19 cellular contexts compared by ENCODE assay signal in the genomic region with DNA sequence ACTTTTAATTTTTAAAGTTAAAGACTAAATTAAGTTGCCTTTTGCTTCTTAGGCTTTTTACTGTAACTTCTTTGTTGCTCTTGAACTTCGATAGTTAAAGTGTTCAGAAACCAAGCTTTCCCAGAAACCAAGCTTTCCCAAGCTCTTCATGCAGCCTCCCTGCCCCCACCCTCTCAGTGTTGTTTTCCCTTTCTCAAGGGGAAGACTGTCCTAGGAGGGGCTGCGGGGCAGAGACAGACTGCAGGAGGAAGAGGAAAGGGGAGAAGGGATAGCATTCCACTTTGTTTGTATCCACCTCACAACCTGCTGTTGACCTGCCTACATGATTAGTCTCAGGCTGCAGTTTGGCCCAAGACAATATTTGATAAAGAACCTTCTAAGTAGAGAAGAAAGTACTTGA. TPM values are rescaled to one million over a fixed set of nuclear protein-coding genes. Genes with fewer than 3 reads are reported as not detected.
DNase-seq lines count a peak whose midpoint lies in the region; ATAC-seq and TF ChIP-seq lines count a peak whose summit lies in the region.
"Had no signal": no experiment of that assay in that cellular context is flagged by ENCODE, and none has a peak within 500 bp of the region (broad histone marks: within the 10 kb centered on the region; RNA-seq: fewer than 3 reads in every experiment).

No MANE protein-coding gene starts in this region.

- H3K27ac ChIP-seq in HUES6 (ENCODE audit: low read depth, low read length): peak overlapping the region; percentile 10; the same call in 1 of the 2 replicates
- H3K27ac ChIP-seq in PC-9: peak overlapping the region; percentile 88
- peak overlapping the region; percentile 13 for H3K27ac ChIP-seq in iPS-18a (ENCODE audit: low read length)
- H3K27ac ChIP-seq in parathyroid adenoma: peak overlapping the region; percentile 32
- no peak overlapping the region for H3K27ac ChIP-seq in sigmoid colon
- H3K27ac ChIP-seq: GM23248 had no signal

- H3K4me1 ChIP-seq in HUES6 (ENCODE audit: control insufficient read depth, insufficient read depth, low read length): peaks cover 11% of the 10 kb centered on the region
- H3K4me1 ChIP-seq in PC-9 (replicated peaks; ENCODE audit: insufficient read depth): peaks cover 79% of the 10 kb centered on the region
- peaks cover 14% of the 10 kb centered on the region for H3K4me1 ChIP-seq in iPS-18a (ENCODE audit: control insufficient read depth, low read depth, low read length)
- H3K4me1 ChIP-seq in parathyroid adenoma: peaks cover 8% of the 10 kb centered on the region
- peaks cover 0 to 13% (median 9%) of the 10 kb centered on the region in 4 donors for H3K4me1 ChIP-seq in sigmoid colon

- POLR2A ChIA-PET in PC-9 (lab: Charles Lee; ENCODE audit: unreplicated experiment): interaction anchor here (0.6 to 1.1 kb wide), 3 partner anchors 15 to 196 kb away, joined by 4 to 6 read pairs (median 6); no protein-coding TSS in a partner anchor

- TF ChIP-seq CTCF in PC-9 (conservative IDR thresholded peaks at IDR 0.05): no peak
- TF ChIP-seq CTCF in parathyroid adenoma (IDR thresholded peaks at IDR 0.05): no peak
- TF ChIP-seq CTCF in sigmoid colon (IDR thresholded peaks at IDR 0.05): no peak

- TF ChIP-seq POLR2A in sigmoid colon (IDR thresholded peaks at IDR 0.05): no peak

- 71 to 89% methylated on average over 2 of the region's 2 CpGs for WGBS in sigmoid colon, 2 donors

- H3K4me3 ChIP-seq in HUES6 (ENCODE audit: low read depth, low read length): no peak overlapping the region; the same call in 1 of the 2 replicates
- H3K4me3 ChIP-seq in PC-9: peak overlapping the region; percentile 37; the same call in 1 of the 2 replicates
- H3K4me3 ChIP-seq in iPS-18a (ENCODE audit: low read length): peak overlapping the region; percentile 6
- no peak overlapping the region for H3K4me3 ChIP-seq in parathyroid adenoma (ENCODE audit: low read depth, low read length)
- H3K4me3 ChIP-seq in sigmoid colon: no peak overlapping the region
- H3K4me3 ChIP-seq: GM23248, tibial nerve had no signal

- no peaks in the 10 kb centered on the region for H3K9me2 ChIP-seq in PC-9 (ENCODE audit: insufficient read depth)

- H2AFZ ChIP-seq in PC-9 (peak overlapping the region; percentile 62), parathyroid adenoma (no peak overlapping the region)
- H2AFZ ChIP-seq: GM23248 had no signal

- H3F3A ChIP-seq in PC-9 (ENCODE audit: insufficient read depth, low read depth): peaks cover 60% of the 10 kb centered on the region

- DNase-seq in PC-9 (peak in 1 of 2 experiments; percentile 11), mesenteric fat pad (ENCODE audit: low spot score) (no peak), sigmoid colon (no peak)
- DNase-seq: activated CD4-positive, alpha-beta T cell treated with anti-CD3 and anti-CD28 coated beads, Interleukin-2, amount 50 U/mL, for 1 hour; activated CD8-positive, alpha-beta memory T cell treated with anti-CD3 and anti-CD28 coated beads, Interleukin-2, amount 50 U/mL, for 48 hours; activated effector memory CD4-positive, alpha-beta T cell treated with Interleukin-2 at 50 U/mL for 16 hours; activated naive CD8-positive, alpha-beta T cell treated with anti-CD3 and anti-CD28 coated beads, Interleukin-2, amount 50 U/mL, for 24 hours; CD4-positive, alpha-beta memory T cell; GM23248; naive thymus-derived CD4-positive, alpha-beta T cell; NCI-H2029; OCI-M1; posterior cingulate gyrus had no signal

- H3K27me3 ChIP-seq in HUES6 (ENCODE audit: control insufficient read depth, insufficient read depth, low read length): no peaks in the 10 kb centered on the region
- no peaks in the 10 kb centered on the region for H3K27me3 ChIP-seq in PC-9 (ENCODE audit: insufficient read depth, low read depth)
- no peaks in the 10 kb centered on the region for H3K27me3 ChIP-seq in iPS-18a (ENCODE audit: control insufficient read depth, insufficient read depth, low read length)
- H3K27me3 ChIP-seq in parathyroid adenoma (ENCODE audit: control insufficient read depth, insufficient read depth, low read length): no peaks in the 10 kb centered on the region
- no peaks in the 10 kb centered on the region for H3K27me3 ChIP-seq in sigmoid colon
- H3K27me3 ChIP-seq: tibial nerve had no signal

- ATAC-seq in HG03439 (IDR thresholded peaks at IDR 0.05; ENCODE audit: unreplicated experiment) (no peak), HG02981 (IDR thresholded peaks at IDR 0.05; ENCODE audit: unreplicated experiment) (no peak)
- ATAC-seq: activated naive CD8-positive, alpha-beta T cell treated with anti-CD3 and anti-CD28 coated beads, Interleukin-2, amount 50 U/mL, for 24 hours; naive thymus-derived CD4-positive, alpha-beta T cell had no signal

- CTCF ChIA-PET in PC-9 (lab: Charles Lee): interaction anchor here (0.7 kb wide), 1 partner anchor 345 kb away, joined by 3 read pairs; no protein-coding TSS in a partner anchor

- H3K9me3 ChIP-seq in HUES6 (ENCODE audit: control insufficient read depth, insufficient read depth, low read depth, low read length) (no peaks in the 10 kb centered on the region), PC-9 (ENCODE audit: insufficient read depth, low read depth) (no peaks in the 10 kb centered on the region), iPS-18a (ENCODE audit: control insufficient read depth, low read depth, low read length) (no peaks in the 10 kb centered on the region), parathyroid adenoma (ENCODE audit: control insufficient read depth, low read length) (no peaks in the 10 kb centered on the region), sigmoid colon (no peaks in the 10 kb centered on the region)
- H3K9me3 ChIP-seq: tibial nerve had no signal

- H3K79me2 ChIP-seq in PC-9 (ENCODE audit: low read depth) (no peaks in the 10 kb centered on the region), parathyroid adenoma (no peaks in the 10 kb centered on the region)

- BruUV-seq in PC-9 (replicated peaks; lab: Mats Ljungman, UMichigan): no TSS peak

- intact Hi-C loops in PC-9 (cut with micrococcal nuclease; ENCODE audit: unreplicated experiment) (loop anchor here (1.0 kb wide), 1 partner anchor 15 kb away; no protein-coding TSS in a partner anchor), sigmoid colon (cut with DNase I) (no loop called here)

- H3K4me2 ChIP-seq in PC-9 (peak overlapping the region; percentile 76), parathyroid adenoma (ENCODE audit: low read length) (no peak overlapping the region)

- TF ChIP-seq EP300 in sigmoid colon (IDR thresholded peaks at IDR 0.05): no peak

- H3K36me3 ChIP-seq in HUES6 (ENCODE audit: control insufficient read depth, insufficient read depth, low read length): no peaks in the 10 kb centered on the region
- H3K36me3 ChIP-seq in PC-9 (ENCODE audit: low read depth): no peaks in the 10 kb centered on the region
- H3K36me3 ChIP-seq in iPS-18a (ENCODE audit: control insufficient read depth, low read depth, low read length): no peaks in the 10 kb centered on the region
- no peaks in the 10 kb centered on the region for H3K36me3 ChIP-seq in parathyroid adenoma (ENCODE audit: control insufficient read depth, insufficient read depth, low read length)
- H3K36me3 ChIP-seq in sigmoid colon: no peaks in the 10 kb centered on the region
- H3K36me3 ChIP-seq: tibial nerve had no signal

- H3K9ac ChIP-seq in HUES6 (ENCODE audit: low read length) (no peak overlapping the region), iPS-18a (ENCODE audit: low read length) (no peak overlapping the region), parathyroid adenoma (no peak overlapping the region)
- H3K9ac ChIP-seq: GM23248 had no signal

- H4K20me1 ChIP-seq in PC-9 (ENCODE audit: insufficient read depth): no peaks in the 10 kb centered on the region

RNA-seq across cellular contexts. Expression of gene DIPK1A, which starts 39.0 kb away (rescaled TPM):
- total RNA-seq in PC-9 (2021) (10.5 and 11.2 TPM in 2 replicates), mesenteric fat pad (25.9 TPM), sigmoid colon (10 to 100 TPM; 19.1 to 35.5 (median 26.7) TPM)
- 1 to 10 TPM; 1.8 to 7.3 (median 2.5) TPM for polyA plus RNA-seq in sigmoid colon

Comparison
In these comparisons a context has a peak if more than half of its experiments do, and no peak if none do; other contexts are left out.
1. H3K27ac ChIP-seq: peak in HUES6 (single experiment), PC-9 (single experiment), iPS-18a (single experiment) and parathyroid adenoma (single experiment); none in sigmoid colon (0 of 4).
2. H3K4me3 ChIP-seq: peak in PC-9 (single experiment) and iPS-18a (single experiment); none in HUES6 (single experiment), parathyroid adenoma (single experiment) and sigmoid colon (0 of 4).